ENCODE assay signal across 22 cellular contexts in genomic region chr3:152583913-152584312, GRCh38.
"Had no signal": no experiment of that assay in that cellular context is flagged by ENCODE, and none has a peak within 500 bp of the region (broad histone marks: within the 10 kb centered on the region; RNA-seq: fewer than 3 reads in every experiment).

No MANE protein-coding gene starts in this region.

- H3K27ac Mint-ChIP-seq: activated CD4-positive, alpha-beta memory T cell treated with anti-CD3 and anti-CD28 coated beads, Interleukin-2, amount 10 ng/mL, durations not matched to agents 7 days and 5 days; activated naive CD4-positive, alpha-beta T cell treated with anti-CD3 and anti-CD28 coated beads, Interleukin-2, amount 50 U/mL, for 72 hours; neural progenitor cell; WTC11 had no signal

- H3K4me1 Mint-ChIP-seq: activated CD4-positive, alpha-beta memory T cell treated with anti-CD3 and anti-CD28 coated beads, Interleukin-2, amount 10 ng/mL, durations not matched to agents 7 days and 5 days; neural progenitor cell had no signal

- H3K36me3 Mint-ChIP-seq: activated naive CD4-positive, alpha-beta T cell treated with anti-CD3 and anti-CD28 coated beads, Interleukin-2, amount 50 U/mL, for 72 hours; neural progenitor cell; WTC11 had no signal

- ATAC-seq: activated naive CD4-positive, alpha-beta T cell treated with anti-CD3 and anti-CD28 coated beads, Interleukin-2, amount 50 U/mL, for 72 hours; activated T-cell treated with anti-CD3 and anti-CD28 coated beads, Interleukin-2, amount 50 U/mL, for 4 hours; lower lobe of right lung; pancreas; WTC11 had no signal

- H3K4me3 Mint-ChIP-seq: activated CD4-positive, alpha-beta memory T cell treated with anti-CD3 and anti-CD28 coated beads, Interleukin-2, amount 10 ng/mL, durations not matched to agents 7 days and 5 days; activated T-cell treated with anti-CD3 and anti-CD28 coated beads, Interleukin-2, amount 50 U/mL, for 4 hours; neural progenitor cell; WTC11 had no signal

- H3K9me3 Mint-ChIP-seq: activated CD4-positive, alpha-beta memory T cell treated with anti-CD3 and anti-CD28 coated beads, Interleukin-2, amount 10 ng/mL, durations not matched to agents 7 days and 5 days; activated naive CD4-positive, alpha-beta T cell treated with anti-CD3 and anti-CD28 coated beads, Interleukin-2, amount 50 U/mL, for 72 hours; activated T-cell treated with anti-CD3 and anti-CD28 coated beads, Interleukin-2, amount 50 U/mL, for 4 hours; neural progenitor cell; WTC11 had no signal

- DNase-seq: activated CD4-positive, alpha-beta memory T cell treated with anti-CD3 and anti-CD28 coated beads, Interleukin-2, amount 10 ng/mL, durations not matched to agents 7 days and 5 days; activated CD4-positive, alpha-beta T cell treated with anti-CD3 and anti-CD28 coated beads for 4 hours; activated gamma-delta T cell; activated T-cell treated with anti-CD3 and anti-CD28 coated beads, Interleukin-2, amount 50 U/mL, for 4 hours; amygdala; dermis blood vessel endothelial cell; head of caudate nucleus; lower lobe of right lung; midbrain; pancreas; stimulated activated CD4-positive, alpha-beta T cell treated with anti-CD3 and anti-CD28 coated beads, Interleukin-15, amount 100 ng/mL, for 24 hours; stimulated activated CD4-positive, alpha-beta T cell treated with anti-CD3 and anti-CD28 coated beads, Interleukin-4, amount 100 ng/mL, for 24 hours; stimulated activated naive CD4-positive, alpha-beta T cell; substantia nigra; T-helper 2 cell; transverse colon had no signal

- H3K4me3 ChIP-seq: breast epithelium, lower lobe of right lung, neural progenitor cell, pancreas, skin epidermis, transverse colon, vagina had no signal
